Comparison of ENCODE assay signal across 24 cellular contexts in the genomic region with DNA sequence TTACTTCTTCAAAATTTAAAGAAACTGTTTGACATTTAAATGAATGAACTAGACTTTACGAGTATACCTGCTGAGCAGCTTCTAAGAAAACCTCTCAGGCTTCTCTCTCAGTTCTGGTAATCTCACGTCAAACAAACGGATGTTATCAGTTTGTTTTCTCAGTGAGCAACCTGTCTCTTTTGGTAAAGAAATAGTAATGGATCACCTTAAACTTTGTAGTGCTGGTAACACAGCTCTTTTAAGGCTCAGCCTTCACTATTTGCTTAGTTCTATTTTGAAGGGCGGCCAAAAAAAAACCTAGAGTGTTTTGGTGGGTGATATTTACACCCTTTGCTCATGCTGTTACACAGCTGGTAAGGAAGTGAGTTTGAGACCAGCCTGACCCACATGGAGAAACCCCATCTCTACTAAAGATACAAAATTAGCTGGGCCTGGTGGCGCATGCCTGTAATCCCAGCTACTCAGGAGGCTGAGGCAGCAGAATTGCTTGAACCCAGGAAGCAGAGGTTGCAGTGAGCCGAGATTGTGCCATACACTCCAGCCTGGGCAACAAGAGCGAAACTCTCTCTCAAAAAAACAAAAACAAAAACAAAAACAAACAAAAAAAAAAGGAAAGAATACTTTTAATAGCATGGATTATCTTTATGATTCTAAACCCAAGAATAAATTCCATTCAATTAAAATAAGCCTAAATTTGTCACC. TPM values are rescaled to one million over a fixed set of nuclear protein-coding genes. Genes with fewer than 3 reads are reported as not detected.
A peak's percentile ranks its signal among the peaks of the same experiment; 100 is the strongest.
DNase-seq lines count a peak whose midpoint lies in the region; ATAC-seq and TF ChIP-seq lines count a peak whose summit lies in the region.
"Had no signal": no experiment of that assay in that cellular context is flagged by ENCODE, and none has a peak within 500 bp of the region (broad histone marks: within the 10 kb centered on the region; RNA-seq: fewer than 3 reads in every experiment).

No MANE protein-coding gene starts in this region.

- no peaks in the 10 kb centered on the region for H3K79me2 ChIP-seq in mesendoderm (ENCODE audit: control insufficient read depth, insufficient read depth, low read length)

- no peak overlapping the region for H3K4me2 ChIP-seq in mesendoderm (ENCODE audit: low read length)

- no peak overlapping the region for H2AK5ac ChIP-seq in mesendoderm (ENCODE audit: low read length)

- H3K27me3 ChIP-seq in mesendoderm (ENCODE audit: insufficient read depth, low read length, poor library complexity) (no peaks in the 10 kb centered on the region), upper lobe of right lung (no peaks in the 10 kb centered on the region)
- H3K27me3 ChIP-seq: thyroid gland had no signal

- TF ChIP-seq CTCF in coronary artery (IDR thresholded peaks at IDR 0.05) (no peak), upper lobe of right lung (IDR thresholded peaks at IDR 0.05) (no peak)

- H4K5ac ChIP-seq in mesendoderm (ENCODE audit: low read length), result no peak overlapping the region

- H3K9ac ChIP-seq in mesendoderm (ENCODE audit: low read length), result no peak overlapping the region

- no peak overlapping the region for H3K23ac ChIP-seq in mesendoderm (ENCODE audit: low read length)

- no CpG with 5 or more reads among the region's 7 CpGs for WGBS in mesendoderm (ENCODE audit: extremely low coverage, insufficient coverage, low lambda C conversion rate)

- no peak overlapping the region for H2BK15ac ChIP-seq in mesendoderm (replicated peaks; ENCODE audit: low read depth)

- no peaks in the 10 kb centered on the region for H3K79me1 ChIP-seq in mesendoderm (ENCODE audit: low read length)

- H3K4me3 ChIP-seq in coronary artery (peak overlapping the region; percentile 16), mesendoderm (ENCODE audit: low read length) (no peak overlapping the region), upper lobe of right lung (no peak overlapping the region)
- H3K4me3 ChIP-seq: thyroid gland had no signal

- H4K8ac ChIP-seq in mesendoderm (ENCODE audit: low read depth, low read length), result no peak overlapping the region

- H3K4me1 ChIP-seq in mesendoderm (ENCODE audit: control insufficient read depth, low read depth, low read length) (peaks cover 1% of the 10 kb centered on the region), upper lobe of right lung (no peaks in the 10 kb centered on the region)
- H3K4me1 ChIP-seq: thyroid gland had no signal

- no peak overlapping the region for H2BK120ac ChIP-seq in mesendoderm (ENCODE audit: low read depth, low read length)

- H3K27ac ChIP-seq in coronary artery (peak overlapping the region in 1 of 2 donors; percentile 33), mesendoderm (ENCODE audit: low read depth, low read length) (peak overlapping the region; percentile 23), upper lobe of right lung (no peak overlapping the region)
- H3K27ac ChIP-seq: 22Rv1, thyroid gland had no signal

- ATAC-seq in upper lobe of right lung (peak; percentile 29), GM21825 (IDR thresholded peaks at IDR 0.05; ENCODE audit: unreplicated experiment) (no peak), left colon (no peak)
- ATAC-seq: activated T-cell treated with anti-CD3 and anti-CD28 coated beads, Interleukin-2, amount 50 U/mL, for 72 hours; naive thymus-derived CD4-positive, alpha-beta T cell had no signal

- H2BK5ac ChIP-seq in mesendoderm (ENCODE audit: low read length), result no peak overlapping the region

- peaks cover 14% of the 10 kb centered on the region for H3K36me3 ChIP-seq in mesendoderm (ENCODE audit: control insufficient read depth, insufficient read depth, low read length)
- H3K36me3 ChIP-seq in upper lobe of right lung, result peaks cover 26% of the 10 kb centered on the region
- H3K36me3 ChIP-seq: thyroid gland had no signal

- H3K4ac ChIP-seq in mesendoderm (ENCODE audit: low read depth, low read length), result no peak overlapping the region

- H3K56ac ChIP-seq in mesendoderm (ENCODE audit: low read length), result no peak overlapping the region

- H3K9me3 ChIP-seq in upper lobe of right lung, result no peaks in the 10 kb centered on the region
- H3K9me3 ChIP-seq: thyroid gland had no signal

- DNase-seq in NK-92 treated with Interleukin-12 subunit alpha and Interleukin-12 subunit beta, amount 100 ng/mL, for 24 hours (lab: John Stamatoyannopoulos, UW), result peak; percentile 35
- no peak for DNase-seq in NK-92 (lab: John Stamatoyannopoulos, UW; ENCODE audit: unreplicated experiment)
- DNase-seq in coronary artery (ENCODE audit: low spot score), result no peak
- no peak for DNase-seq in mesendoderm
- no peak for DNase-seq in upper lobe of right lung
- DNase-seq in NCI-H446 (lab: John Stamatoyannopoulos, UW), result no peak
- DNase-seq in left colon, result no peak
- DNase-seq: activated CD4-positive, alpha-beta T cell treated with anti-CD3 and anti-CD28 coated beads, Interleukin-2, amount 10 ng/mL, durations not matched to agents 7 days and 5 days; activated naive CD4-positive, alpha-beta T cell treated with Interleukin-2 at 50 U/mL for 16 hours; activated T-cell treated with anti-CD3 and anti-CD28 coated beads, Interleukin-2, amount 50 U/mL, for 72 hours; AML-193; DMS79 treated with DMSO at 0.1 percent for 48 hours; H9; naive thymus-derived CD4-positive, alpha-beta T cell; NCI-H1092 treated with DMSO at 0.1 percent for 48 hours; NCI-H1930; NCI-H748 treated with DMSO at 0.1 percent for 48 hours; occipital lobe; stimulated activated CD4-positive, alpha-beta T cell treated with anti-CD3 and anti-CD28 coated beads, Interleukin-4, amount 100 ng/mL, for 4 hours; stimulated activated naive CD4-positive, alpha-beta T cell treated with Interleukin-2 at 50 U/mL for 16 hours; T-helper 9 cell; thyroid gland had no signal

- intact Hi-C loops in upper lobe of right lung (cut with DNase I), result no loop called here
- intact Hi-C loops in left colon (cut with DNase I, micrococcal nuclease), result no loop called here

- H3K18ac ChIP-seq in mesendoderm (ENCODE audit: low read length), result no peak overlapping the region

RNA-seq across cellular contexts. Expression of a gene that starts 15.9 kb away (rescaled TPM):
- 82.2 TPM for polyA plus RNA-seq in mesendoderm (2013, experiment 1 of 2)
- 79.8 TPM for polyA plus RNA-seq in mesendoderm (2013, experiment 2 of 2)
- total RNA-seq in upper lobe of right lung, result 955 TPM
- total RNA-seq in left colon, result 100 to 1,000 TPM in 1 of 2 donors, 10 to 100 TPM in 1; 43.4 to 216 TPM
